In genomic region chr5:65104831-65105230, GRCh38 we compare ENCODE assay signal across 1 cellular context.
TF ChIP-seq lines count a peak whose summit lies in the region.

No MANE protein-coding gene starts in this region.

TF ChIP-seq in WTC11, 78 proteins besides CTCF, POLR2A, EP300 and RAD21:
- TF ChIP-seq GTF2I (CRISPR knock-in tag; conservative IDR thresholded peaks at IDR 0.05) (no peak), AFF4 (CRISPR knock-in tag; IDR thresholded peaks at IDR 0.05; ENCODE audit: borderline replicate concordance) (no peak), AR (CRISPR knock-in tag; IDR thresholded peaks at IDR 0.05) (no peak), USF2 (CRISPR knock-in tag; IDR thresholded peaks at IDR 0.05) (no peak), E2F1 (CRISPR knock-in tag; IDR thresholded peaks at IDR 0.05) (no peak), E2F5 (CRISPR knock-in tag; IDR thresholded peaks at IDR 0.05) (no peak), ZNF423 (CRISPR knock-in tag; IDR thresholded peaks at IDR 0.05) (no peak), ZNF317 (CRISPR knock-in tag; IDR thresholded peaks at IDR 0.05; ENCODE audit: borderline replicate concordance, low read depth) (no peak), ZNF416 (CRISPR knock-in tag; IDR thresholded peaks at IDR 0.05) (no peak), HMGA2 (CRISPR knock-in tag; IDR thresholded peaks at IDR 0.05) (no peak), ZNF512 (CRISPR knock-in tag; IDR thresholded peaks at IDR 0.05; ENCODE audit: borderline replicate concordance) (no peak), NFE2L1 (CRISPR knock-in tag; IDR thresholded peaks at IDR 0.05) (no peak), JAZF1 (CRISPR knock-in tag; IDR thresholded peaks at IDR 0.05) (no peak), MYBL2 (CRISPR knock-in tag; IDR thresholded peaks at IDR 0.05) (no peak)
